In genomic region chr11:832529-833113, GRCh38 we compare ENCODE assay signal across 8 cellular contexts. TPM values are rescaled to one million over a fixed set of nuclear protein-coding genes. Genes with fewer than 3 reads are reported as not detected.
A peak's percentile ranks its signal among the peaks of the same experiment; 100 is the strongest.
DNase-seq lines count a peak whose midpoint lies in the region; ATAC-seq and TF ChIP-seq lines count a peak whose summit lies in the region.

TSS of gene CD151 (plus strand) at chr11:832952. CDS start at chr11:836070, 3,118 bp downstream.

- no peak within 1 kb of the TSS for H2BK15ac ChIP-seq in mesendoderm (replicated peaks; ENCODE audit: low read depth)

- H3K23ac ChIP-seq in mesendoderm (ENCODE audit: low read length) = peak within 1 kb of the TSS; percentile 89

- no peaks in the 10 kb centered on the region for H3K79me2 ChIP-seq in mesendoderm (ENCODE audit: control insufficient read depth, insufficient read depth, low read length)

- H3K27me3 ChIP-seq in endocrine pancreas (ENCODE audit: control insufficient read depth, insufficient read depth, low read length) (no peaks in the 10 kb centered on the region), mesendoderm (ENCODE audit: insufficient read depth, low read length, poor library complexity) (peaks cover 3% of the 10 kb centered on the region), testis (no peaks in the 10 kb centered on the region)

- peak within 1 kb of the TSS; percentile 94 for H3K56ac ChIP-seq in mesendoderm (ENCODE audit: low read length)

- TF ChIP-seq CTCF in AG09309 (IDR thresholded peaks at IDR 0.05; ENCODE audit: control insufficient read depth, insufficient read depth, low read depth, low read length, missing control alignments) (no peak), LNCaP clone FGC (IDR thresholded peaks at IDR 0.05; ENCODE audit: control insufficient read depth, extremely low read depth, insufficient read depth) (no peak), activated B cell treated with CpG ODN at 0.5 μM for 24 hours (IDR thresholded peaks at IDR 0.05) (no peak), testis (IDR thresholded peaks at IDR 0.05) (no peak)

- H3K9me3 ChIP-seq in endocrine pancreas (ENCODE audit: control insufficient read depth, low read length) (no peaks in the 10 kb centered on the region), testis (no peaks in the 10 kb centered on the region)

- H3K27ac ChIP-seq in mesendoderm (ENCODE audit: low read depth, low read length) (peak within 1 kb of the TSS; percentile 50), testis (peak within 1 kb of the TSS; percentile 55 to 81)

- H4K8ac ChIP-seq in mesendoderm (ENCODE audit: low read depth, low read length) = no peak within 1 kb of the TSS

- H2BK5ac ChIP-seq in mesendoderm (ENCODE audit: low read length) = no peak within 1 kb of the TSS

- peak within 1 kb of the TSS; percentile 77 for H3K4me2 ChIP-seq in mesendoderm (ENCODE audit: low read length)

- H3K4me3 ChIP-seq in AG09309 (ENCODE audit: control insufficient read depth, low read depth, low read length) (peak within 1 kb of the TSS; percentile 63), LNCaP clone FGC (ENCODE audit: low read depth, low read length) (peak within 1 kb of the TSS; percentile 69), endocrine pancreas (ENCODE audit: control insufficient read depth, insufficient read depth, low read length) (no peak within 1 kb of the TSS), mesendoderm (ENCODE audit: low read length) (peak within 1 kb of the TSS; percentile 71), testis (peak within 1 kb of the TSS; percentile 60 to 76)

- H3K4me1 ChIP-seq in endocrine pancreas (ENCODE audit: control insufficient read depth, insufficient read depth, low read length) = no peaks in the 10 kb centered on the region
- H3K4me1 ChIP-seq in mesendoderm (ENCODE audit: control insufficient read depth, low read depth, low read length) = peaks cover 11% of the 10 kb centered on the region
- peaks cover 47% of the 10 kb centered on the region for H3K4me1 ChIP-seq in testis

- H3K36me3 Mint-ChIP-seq in activated B cell treated with CpG ODN at 0.5 μM for 24 hours (ENCODE audit: low read depth) = peaks cover 3% of the 10 kb centered on the region

- H2BK120ac ChIP-seq in mesendoderm (ENCODE audit: low read depth, low read length) = no peak within 1 kb of the TSS

- peaks cover 2% of the 10 kb centered on the region for H3K79me1 ChIP-seq in mesendoderm (ENCODE audit: low read length)

- ATAC-seq in GM18520 (IDR thresholded peaks at IDR 0.05; ENCODE audit: unreplicated experiment) (peak; percentile 27), activated B cell treated with CpG ODN at 0.5 μM for 24 hours (ENCODE audit: low read depth) (peak; percentile 64), GM21360 (IDR thresholded peaks at IDR 0.05; ENCODE audit: unreplicated experiment) (no peak)

- CTCF ChIA-PET in activated B cell treated with CpG ODN at 0.5 μM for 24 hours (lab: Charles Lee) = no interaction called here

- H4K5ac ChIP-seq in mesendoderm (ENCODE audit: low read length) = no peak within 1 kb of the TSS

- no peak within 1 kb of the TSS for H3K27ac Mint-ChIP-seq in activated B cell treated with CpG ODN at 0.5 μM for 24 hours

- H3K4me3 Mint-ChIP-seq in activated B cell treated with CpG ODN at 0.5 μM for 24 hours = peak within 1 kb of the TSS; percentile 64

- POLR2A ChIA-PET in activated B cell treated with CpG ODN at 0.5 μM for 24 hours (lab: Charles Lee) = interaction anchor here (1.0 to 8.3 kb wide), 4 partner anchors 10 to 477 kb away, joined by 3 to 104 read pairs (median 22); partner anchors contain the start of genes PNPLA2, POLR2L and TSPAN4

- no peak for TF ChIP-seq POLR2A in testis (IDR thresholded peaks at IDR 0.05)

- H3K18ac ChIP-seq in mesendoderm (ENCODE audit: low read length) = peak within 1 kb of the TSS; percentile 62

- peak within 1 kb of the TSS; percentile 11 for H2AK5ac ChIP-seq in mesendoderm (ENCODE audit: low read length)

- H3K4ac ChIP-seq in mesendoderm (ENCODE audit: low read depth, low read length) = peak within 1 kb of the TSS; percentile 18

- no peaks in the 10 kb centered on the region for H3K9me3 Mint-ChIP-seq in activated B cell treated with CpG ODN at 0.5 μM for 24 hours

- WGBS in mesendoderm (ENCODE audit: extremely low coverage, insufficient coverage, low lambda C conversion rate) = no CpG with 5 or more reads among the region's 67 CpGs
- 3% methylated on average over 24 of the region's 67 CpGs; no CpG with 5 or more reads in 1 of the 2 donors for WGBS in testis, 2 donors

- no peaks in the 10 kb centered on the region for H3K36me3 ChIP-seq in endocrine pancreas (ENCODE audit: control insufficient read depth, insufficient read depth, low read length)
- peaks cover 2% of the 10 kb centered on the region for H3K36me3 ChIP-seq in mesendoderm (ENCODE audit: control insufficient read depth, insufficient read depth, low read length)
- no peaks in the 10 kb centered on the region for H3K36me3 ChIP-seq in testis (ENCODE audit: low read depth, missing control alignments)

- DNase-seq in AG09309 (ENCODE audit: low read depth) (no peak), LNCaP clone FGC (ENCODE audit: low read depth) (no peak), activated B cell treated with CpG ODN at 0.5 μM for 24 hours (peak; percentile 65), mesendoderm (peak; percentile 79), testis (peak; percentile 76)

- peaks cover 44% of the 10 kb centered on the region for H3K4me1 Mint-ChIP-seq in activated B cell treated with CpG ODN at 0.5 μM for 24 hours

- H3K9ac ChIP-seq in endocrine pancreas (ENCODE audit: control insufficient read depth, insufficient read depth, low read length) (peak within 1 kb of the TSS; percentile 72), mesendoderm (ENCODE audit: low read length) (peak within 1 kb of the TSS; percentile 78)

- peaks cover 4% of the 10 kb centered on the region for H3K27me3 Mint-ChIP-seq in activated B cell treated with CpG ODN at 0.5 μM for 24 hours

- intact Hi-C loops in activated B cell treated with CpG ODN at 0.5 μM for 24 hours (cut with micrococcal nuclease) (loop anchor here (1.0 to 5.0 kb wide), 2 partner anchors 10 to 35 kb away; partner anchors contain the start of genes POLR2L, SLC25A22 and TSPAN4), testis (cut with DNase I; ENCODE audit: low total_unique reads) (no loop called here)

RNA-seq across cellular contexts. Expression of gene CD151, which starts in this region (rescaled TPM):
- 14.4 and 14.5 TPM in 2 replicates for total RNA-seq in activated B cell treated with CpG ODN at 0.5 μM for 24 hours
- 58.7 TPM for polyA plus RNA-seq in mesendoderm (2013, experiment 1 of 2)
- polyA plus RNA-seq in mesendoderm (2013, experiment 2 of 2) = 55.5 TPM
- total RNA-seq in testis = 100 to 1,000 TPM; 108 to 195 TPM
- polyA plus RNA-seq in testis (ENCODE audit: insufficient read depth, low read depth, low replicate concordance) = 201 TPM

Comparison
In these comparisons a context has a peak if more than half of its experiments do, and no peak if none do; other contexts are left out.
1. DNase-seq: peak in activated B cell treated with CpG ODN at 0.5 μM for 24 hours (single experiment), mesendoderm (single experiment) and testis (single experiment); none in AG09309 (single experiment) and LNCaP clone FGC (single experiment).